24 cellular contexts compared by ENCODE assay signal in genomic region chr10:11799736-11800080, GRCh38. TPM values are rescaled to one million over a fixed set of nuclear protein-coding genes. Genes with fewer than 3 reads are reported as not detected.
"Had no signal": no experiment of that assay in that cellular context is flagged by ENCODE, and none has a peak within 500 bp of the region (broad histone marks: within the 10 kb centered on the region; RNA-seq: fewer than 3 reads in every experiment).

No MANE protein-coding gene starts in this region.

- H3K9ac ChIP-seq: SK-N-SH had no signal

- H3K4me2 ChIP-seq: SK-N-SH had no signal

- H3K36me3 ChIP-seq: SJCRH30 had no signal

- H3K4me3 ChIP-seq: SJCRH30 had no signal

- DNase-seq: activated CD4-positive, alpha-beta memory T cell treated with anti-CD3 and anti-CD28 coated beads for 36 hours; activated CD4-positive, alpha-beta T cell treated with anti-CD3 and anti-CD28 coated beads for 36 hours; activated CD4-positive, alpha-beta T cell treated with anti-CD3 and anti-CD28 coated beads, Interleukin-2, amount 50 U/mL, for 1 hour; activated CD8-positive, alpha-beta memory T cell treated with anti-CD3 and anti-CD28 coated beads, Interleukin-2, amount 50 U/mL, for 4 hours; activated gamma-delta T cell treated with Interleukin-2 at 50 U/mL for 16 hours; activated naive CD4-positive, alpha-beta T cell treated with anti-CD3 and anti-CD28 coated beads, Interleukin-2, amount 50 U/mL, for 16 hours; activated naive CD8-positive, alpha-beta T cell treated with anti-CD3 and anti-CD28 coated beads for 36 hours; activated T-cell treated with anti-CD3 and anti-CD28 coated beads for 4 hours; activated T-cell treated with anti-CD3 and anti-CD28 coated beads, Interleukin-2, amount 50 U/mL, for 4 hours; amniotic stem cell; Karpas-422; MM.1S; MV-4-11; NCI-H1092; NCI-H1436 treated with DMSO at 0.1 percent for 48 hours; NCI-H1694 treated with DMSO at 0.1 percent for 48 hours; NCI-H2029; NCI-H345; NCI-H524 treated with DMSO at 0.1 percent for 48 hours; SHP77; SJCRH30 had no signal

- ATAC-seq: activated CD4-positive, alpha-beta T cell treated with anti-CD3 and anti-CD28 coated beads for 36 hours; activated CD4-positive, CD25-positive, alpha-beta regulatory T cell treated with anti-CD3 and anti-CD28 coated beads, Interleukin-2, amount 50 U/mL, for 24 hours; activated T-cell treated with anti-CD3 and anti-CD28 coated beads, Interleukin-2, amount 50 U/mL, for 4 hours; Panc1 had no signal

- H3K4me1 ChIP-seq: SJCRH30 had no signal

- H3K9me3 ChIP-seq: SJCRH30, SK-N-SH had no signal

- H3K27me3 ChIP-seq: SJCRH30 had no signal

- H3K27ac ChIP-seq: SJCRH30 had no signal

RNA-seq across cellular contexts. Expression of gene ECHDC3, which starts 57.5 kb away (rescaled TPM):
- total RNA-seq: SJCRH30 had no signal
